ENCODE assay signal across 1 cellular context in genomic region chr9:110815361-110815760, GRCh38.
TF ChIP-seq lines count a peak whose summit lies in the region.

No MANE protein-coding gene starts in this region.

TF ChIP-seq in GM12878, 131 proteins besides CTCF, POLR2A, EP300 and RAD21 (continued from another document):
- no peak for TF ChIP-seq ZBTB4 (CRISPR knock-in tag; IDR thresholded peaks at IDR 0.05)
- TF ChIP-seq, protein P1, sequence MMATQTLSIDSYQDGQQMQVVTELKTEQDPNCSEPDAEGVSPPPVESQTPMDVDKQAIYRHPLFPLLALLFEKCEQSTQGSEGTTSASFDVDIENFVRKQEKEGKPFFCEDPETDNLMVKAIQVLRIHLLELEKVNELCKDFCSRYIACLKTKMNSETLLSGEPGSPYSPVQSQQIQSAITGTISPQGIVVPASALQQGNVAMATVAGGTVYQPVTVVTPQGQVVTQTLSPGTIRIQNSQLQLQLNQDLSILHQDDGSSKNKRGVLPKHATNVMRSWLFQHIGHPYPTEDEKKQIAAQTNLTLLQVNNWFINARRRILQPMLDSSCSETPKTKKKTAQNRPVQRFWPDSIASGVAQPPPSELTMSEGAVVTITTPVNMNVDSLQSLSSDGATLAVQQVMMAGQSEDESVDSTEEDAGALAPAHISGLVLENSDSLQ (IDR thresholded peaks at IDR 0.05) = no peak
- no peak for TF ChIP-seq NR2F1 (conservative IDR thresholded peaks at IDR 0.05)
- TF ChIP-seq IKZF2 (IDR thresholded peaks at IDR 0.05) = peak; percentile 37 to 60; a peak in 2 of 4 replicates
- no peak for TF ChIP-seq KLF5 (IDR thresholded peaks at IDR 0.05; ENCODE audit: partially characterized antibody)
- no peak for TF ChIP-seq DPF2 (IDR thresholded peaks at IDR 0.05)
- TF ChIP-seq RELB (IDR thresholded peaks at IDR 0.05; ENCODE audit: low read depth) = no peak
- no peak for TF ChIP-seq JUNB (IDR thresholded peaks at IDR 0.05)
- no peak for TF ChIP-seq EGR1 (IDR thresholded peaks at IDR 0.05; ENCODE audit: borderline replicate concordance in 1 of 2, low read depth in 2 of 2, low read length in 2 of 2)
- TF ChIP-seq CHD4 (IDR thresholded peaks at IDR 0.05) = no peak
- TF ChIP-seq HDGF (IDR thresholded peaks at IDR 0.05) = no peak
- no peak for TF ChIP-seq CEBPB (IDR thresholded peaks at IDR 0.05; ENCODE audit: borderline replicate concordance in 1 of 2, low read depth in 2 of 2, low read length in 2 of 2)
- no peak for TF ChIP-seq ESRRA (IDR thresholded peaks at IDR 0.05; ENCODE audit: low read length)
- TF ChIP-seq EED (IDR thresholded peaks at IDR 0.05; ENCODE audit: low read depth) = no peak
- TF ChIP-seq IRF3 (IDR thresholded peaks at IDR 0.05) = no peak
- no peak for TF ChIP-seq SMAD1 (IDR thresholded peaks at IDR 0.05; ENCODE audit: low read depth, partially characterized antibody)
- TF ChIP-seq SPI1 (IDR thresholded peaks at IDR 0.05; ENCODE audit: borderline replicate concordance, insufficient read depth, low read depth, low read length) = peak; percentile 85
- no peak for TF ChIP-seq CBX5 (IDR thresholded peaks at IDR 0.05; ENCODE audit: low read depth)
- no peak for TF ChIP-seq POLR2AphosphoS5 (IDR thresholded peaks at IDR 0.05; ENCODE audit: low read length)
- TF ChIP-seq PAX5 (IDR thresholded peaks at IDR 0.05; ENCODE audit: borderline replicate concordance, low read depth, low read length) = no peak
- TF ChIP-seq ETV6 (conservative IDR thresholded peaks at IDR 0.05 in 1 of 2, IDR thresholded peaks at IDR 0.05 in 1 of 2; ENCODE audit: borderline replicate concordance in 1 of 2, low read depth in 1 of 2) = no peak
- TF ChIP-seq, protein P2, sequence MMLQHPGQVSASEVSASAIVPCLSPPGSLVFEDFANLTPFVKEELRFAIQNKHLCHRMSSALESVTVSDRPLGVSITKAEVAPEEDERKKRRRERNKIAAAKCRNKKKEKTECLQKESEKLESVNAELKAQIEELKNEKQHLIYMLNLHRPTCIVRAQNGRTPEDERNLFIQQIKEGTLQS (IDR thresholded peaks at IDR 0.05; ENCODE audit: borderline replicate concordance, extremely low read depth, low read depth, low read length) = no peak
- TF ChIP-seq, protein P3, sequence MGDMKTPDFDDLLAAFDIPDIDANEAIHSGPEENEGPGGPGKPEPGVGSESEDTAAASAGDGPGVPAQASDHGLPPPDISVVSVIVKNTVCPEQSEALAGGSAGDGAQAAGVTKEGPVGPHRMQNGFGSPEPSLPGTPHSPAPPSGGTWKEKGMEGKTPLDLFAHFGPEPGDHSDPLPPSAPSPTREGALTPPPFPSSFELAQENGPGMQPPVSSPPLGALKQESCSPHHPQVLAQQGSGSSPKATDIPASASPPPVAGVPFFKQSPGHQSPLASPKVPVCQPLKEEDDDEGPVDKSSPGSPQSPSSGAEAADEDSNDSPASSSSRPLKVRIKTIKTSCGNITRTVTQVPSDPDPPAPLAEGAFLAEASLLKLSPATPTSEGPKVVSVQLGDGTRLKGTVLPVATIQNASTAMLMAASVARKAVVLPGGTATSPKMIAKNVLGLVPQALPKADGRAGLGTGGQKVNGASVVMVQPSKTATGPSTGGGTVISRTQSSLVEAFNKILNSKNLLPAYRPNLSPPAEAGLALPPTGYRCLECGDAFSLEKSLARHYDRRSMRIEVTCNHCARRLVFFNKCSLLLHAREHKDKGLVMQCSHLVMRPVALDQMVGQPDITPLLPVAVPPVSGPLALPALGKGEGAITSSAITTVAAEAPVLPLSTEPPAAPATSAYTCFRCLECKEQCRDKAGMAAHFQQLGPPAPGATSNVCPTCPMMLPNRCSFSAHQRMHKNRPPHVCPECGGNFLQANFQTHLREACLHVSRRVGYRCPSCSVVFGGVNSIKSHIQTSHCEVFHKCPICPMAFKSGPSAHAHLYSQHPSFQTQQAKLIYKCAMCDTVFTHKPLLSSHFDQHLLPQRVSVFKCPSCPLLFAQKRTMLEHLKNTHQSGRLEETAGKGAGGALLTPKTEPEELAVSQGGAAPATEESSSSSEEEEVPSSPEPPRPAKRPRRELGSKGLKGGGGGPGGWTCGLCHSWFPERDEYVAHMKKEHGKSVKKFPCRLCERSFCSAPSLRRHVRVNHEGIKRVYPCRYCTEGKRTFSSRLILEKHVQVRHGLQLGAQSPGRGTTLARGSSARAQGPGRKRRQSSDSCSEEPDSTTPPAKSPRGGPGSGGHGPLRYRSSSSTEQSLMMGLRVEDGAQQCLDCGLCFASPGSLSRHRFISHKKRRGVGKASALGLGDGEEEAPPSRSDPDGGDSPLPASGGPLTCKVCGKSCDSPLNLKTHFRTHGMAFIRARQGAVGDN (IDR thresholded peaks at IDR 0.05) = 0 out of 2 replicates have a peak, but pooled peaks have one; percentile 15
